Comparison of ENCODE assay signal across 13 cellular contexts in the genomic region with DNA sequence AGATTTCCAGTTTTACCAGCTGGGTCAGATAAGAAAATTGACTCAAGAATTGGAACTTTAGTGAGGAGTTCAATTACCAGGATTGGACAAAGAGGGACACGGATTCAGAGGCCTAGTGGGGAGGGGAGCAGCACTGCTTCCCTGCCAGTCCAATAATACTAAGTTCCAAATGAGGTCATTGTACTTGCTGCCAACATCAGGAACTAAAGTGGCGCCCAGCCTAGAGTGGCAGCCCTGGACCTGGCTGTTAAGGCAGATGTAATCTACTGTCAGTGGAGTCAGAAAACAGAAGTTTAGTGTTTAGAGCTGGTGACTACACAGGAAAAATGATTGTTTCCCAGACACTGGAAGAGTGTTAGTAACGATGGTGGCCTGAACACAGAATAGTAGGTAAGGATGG.
"Had no signal": no experiment of that assay in that cellular context is flagged by ENCODE, and none has a peak within 500 bp of the region (broad histone marks: within the 10 kb centered on the region; RNA-seq: fewer than 3 reads in every experiment).

No MANE protein-coding gene starts in this region.

- DNase-seq: activated CD4-positive, alpha-beta memory T cell treated with anti-CD3 and anti-CD28 coated beads, Interleukin-2, amount 10 ng/mL, durations not matched to agents 7 days and 5 days; activated gamma-delta T cell treated with Interleukin-2 at 50 U/mL for 16 hours; activated T-cell treated with anti-CD3 and anti-CD28 coated beads, Interleukin-2, amount 50 U/mL, for 48 hours; aorta; central memory CD4-positive, alpha-beta T cell; cortex of kidney; effector CD8-positive, alpha-beta T cell; left lung; stimulated activated CD4-positive, alpha-beta T cell treated with anti-CD3 and anti-CD28 coated beads, Interleukin-12 subunit alpha, Interleukin-12 subunit beta, amount 100 ng/mL, for 4 hours; stimulated activated naive CD4-positive, alpha-beta T cell; upper lobe of left lung had no signal

- H3K36me3 ChIP-seq: left lung, suprapubic skin, upper lobe of left lung had no signal

- H3K27me3 ChIP-seq: left lung, suprapubic skin, upper lobe of left lung had no signal

- H3K4me1 ChIP-seq: left lung, suprapubic skin, upper lobe of left lung had no signal

- H3K4me3 ChIP-seq: left lung, suprapubic skin, upper lobe of left lung had no signal

- H3K27ac Mint-ChIP-seq: activated CD4-positive, alpha-beta memory T cell treated with anti-CD3 and anti-CD28 coated beads, Interleukin-2, amount 10 ng/mL, durations not matched to agents 7 days and 5 days had no signal

- H3K9me3 Mint-ChIP-seq: activated CD4-positive, alpha-beta memory T cell treated with anti-CD3 and anti-CD28 coated beads, Interleukin-2, amount 10 ng/mL, durations not matched to agents 7 days and 5 days; neural crest cell had no signal

- H3K4me3 Mint-ChIP-seq: activated CD4-positive, alpha-beta memory T cell treated with anti-CD3 and anti-CD28 coated beads, Interleukin-2, amount 10 ng/mL, durations not matched to agents 7 days and 5 days; neural crest cell had no signal

- H3K9me3 ChIP-seq: left lung, suprapubic skin, upper lobe of left lung had no signal

- H3K27ac ChIP-seq: left lung, suprapubic skin, upper lobe of left lung had no signal

- ATAC-seq: left lung had no signal
